Comparison of ENCODE assay signal across 9 cellular contexts in genomic region chr6:62283828-62284411, GRCh38. TPM values are rescaled to one million over a fixed set of nuclear protein-coding genes. Genes with fewer than 3 reads are reported as not detected.
DNase-seq lines count a peak whose midpoint lies in the region; ATAC-seq and TF ChIP-seq lines count a peak whose summit lies in the region.
"Had no signal": no experiment of that assay in that cellular context is flagged by ENCODE, and none has a peak within 500 bp of the region (broad histone marks: within the 10 kb centered on the region; RNA-seq: fewer than 3 reads in every experiment).

No MANE protein-coding gene starts in this region.

- no peaks in the 10 kb centered on the region for H3K9me3 ChIP-seq in T-helper 17 cell (ENCODE audit: control insufficient read depth, low read length, poor library complexity, severe bottlenecking)

- no peaks in the 10 kb centered on the region for H3K36me3 Mint-ChIP-seq in chondrocyte (ENCODE audit: low read depth)
- H3K36me3 Mint-ChIP-seq in nephron (ENCODE audit: low read depth): no peaks in the 10 kb centered on the region
- H3K36me3 Mint-ChIP-seq in T-helper 17 cell (ENCODE audit: low read depth): no peaks in the 10 kb centered on the region

- DNase-seq in NCI-H2081 treated with DMSO at 0.1 percent for 48 hours (lab: John Stamatoyannopoulos, UW) (peak; percentile 22), chondrocyte (ENCODE audit: low spot score) (no peak), T-helper 17 cell (no peak), NCI-H1694 (lab: John Stamatoyannopoulos, UW) (no peak)
- no peak for DNase-seq in activated CD4-positive, alpha-beta T cell treated with anti-CD3 and anti-CD28 coated beads for 48 hours

- H3K9me3 Mint-ChIP-seq in chondrocyte (ENCODE audit: low read depth) (no peaks in the 10 kb centered on the region), nephron (no peaks in the 10 kb centered on the region)
- H3K9me3 Mint-ChIP-seq: T-helper 1 cell treated with Interleukin-12 subunit alpha and Interleukin-12 subunit beta and Interleukin-4 antibody, amounts not matched to agents 30 μg/mL and 1 μg/mL, for 36 hours had no signal

- ATAC-seq in GM21526 (IDR thresholded peaks at IDR 0.05; ENCODE audit: low FRiP score, unreplicated experiment) (no peak), T-helper 17 cell (no peak)

- peaks cover 34% of the 10 kb centered on the region for H3K27me3 Mint-ChIP-seq in chondrocyte (ENCODE audit: low read depth)
- peaks cover 35% of the 10 kb centered on the region for H3K27me3 Mint-ChIP-seq in nephron (ENCODE audit: low read depth)
- peaks cover 7% of the 10 kb centered on the region for H3K27me3 Mint-ChIP-seq in T-helper 17 cell

- TF ChIP-seq CTCF in GM12872 (IDR thresholded peaks at IDR 0.05; ENCODE audit: insufficient read depth, low read depth, low read length): peak; percentile 54; the same call in 2 of the 3 replicates
- peak; percentile 82 for TF ChIP-seq CTCF in chondrocyte (IDR thresholded peaks at IDR 0.05)
- peak; percentile 69 to 75 (median 70) for TF ChIP-seq CTCF in nephron (IDR thresholded peaks at IDR 0.05; ENCODE audit: unreplicated experiment in 3 of 3)

- H3K4me3 Mint-ChIP-seq in chondrocyte (ENCODE audit: unreplicated experiment) (no peak overlapping the region), nephron (peak overlapping the region; percentile 40 to 69 (median 58)), T-helper 17 cell (no peak overlapping the region)
- H3K4me3 Mint-ChIP-seq: T-helper 1 cell treated with Interleukin-12 subunit alpha and Interleukin-12 subunit beta and Interleukin-4 antibody, amounts not matched to agents 30 μg/mL and 1 μg/mL, for 36 hours had no signal

- H3K4me1 Mint-ChIP-seq in chondrocyte (ENCODE audit: low read depth): peaks cover 14% of the 10 kb centered on the region
- peaks cover 16% of the 10 kb centered on the region for H3K4me1 Mint-ChIP-seq in nephron
- no peaks in the 10 kb centered on the region for H3K4me1 Mint-ChIP-seq in T-helper 17 cell

- H3K27ac Mint-ChIP-seq in chondrocyte (ENCODE audit: unreplicated experiment) (no peak overlapping the region), nephron (peak overlapping the region in 1 of 3 experiments; percentile 5), T-helper 17 cell (no peak overlapping the region)
- H3K27ac Mint-ChIP-seq: T-helper 1 cell treated with Interleukin-12 subunit alpha and Interleukin-12 subunit beta and Interleukin-4 antibody, amounts not matched to agents 30 μg/mL and 1 μg/mL, for 36 hours had no signal

RNA-seq across cellular contexts. Expression of gene KHDRBS2, which starts 2.1 kb away (rescaled TPM):
- total RNA-seq in chondrocyte: not detected in 3 replicates
- total RNA-seq in T-helper 17 cell: under 1 TPM in 1 of 2 donors, not detected in 1; 0.50 TPM

Comparison
In these comparisons a context has a peak if more than half of its experiments do, and no peak if none do; other contexts are left out.
1. H3K4me3 Mint-ChIP-seq: peak in nephron (3 of 3); none in chondrocyte (single experiment) and T-helper 17 cell (single experiment).
2. Peak in every context shown above with its lines, with median percentiles within 50 percentile points of each other: CTCF ChIP-seq.